In genomic region chr6:80197474-80197873, GRCh38 we compare ENCODE assay signal across 1 cellular context.
TF ChIP-seq lines count a peak whose summit lies in the region.

No MANE protein-coding gene starts in this region.

TF ChIP-seq in GM23338, 12 proteins besides CTCF, POLR2A, EP300 and RAD21 (continued from another document):
- TF ChIP-seq ZNF462 (CRISPR knock-in tag; IDR thresholded peaks at IDR 0.05) (no peak), ETS1 (IDR thresholded peaks at IDR 0.05) (no peak), CREB1 (CRISPR knock-in tag; IDR thresholded peaks at IDR 0.05; ENCODE audit: low read depth) (no peak), STAT1 (IDR thresholded peaks at IDR 0.05; ENCODE audit: unreplicated experiment) (no peak), NANOG (IDR thresholded peaks at IDR 0.05; ENCODE audit: borderline replicate concordance) (no peak)
